Comparison of ENCODE assay signal across 11 cellular contexts in genomic region chr3:72597756-72598195, GRCh38.
DNase-seq lines count a peak whose midpoint lies in the region; ATAC-seq lines count a peak whose summit lies in the region.
"Had no signal": no experiment of that assay in that cellular context is flagged by ENCODE, and none has a peak within 500 bp of the region (broad histone marks: within the 10 kb centered on the region; RNA-seq: fewer than 3 reads in every experiment).

No MANE protein-coding gene starts in this region.

- H3K4me3 Mint-ChIP-seq in activated T-helper 1 cell treated with anti-CD3 and anti-CD28 coated beads, Interleukin-12 subunit alpha, Interleukin-12 subunit beta, Interleukin-2, Interleukin-4 antibody, amounts not matched to agents 30 ng/mL and 10 ng/mL and 1 ng/mL, durations not matched to agents 14 hours and 24 hours and 36 hours: no peak overlapping the region
- H3K4me3 Mint-ChIP-seq: CD4-positive, CD25-positive, alpha-beta regulatory T cell had no signal

- no peak for ATAC-seq in GM19351 (IDR thresholded peaks at IDR 0.05; ENCODE audit: unreplicated experiment)

- H3K4me1 ChIP-seq in BLaER1 treated with 17β-estradiol and CSF1 and Interleukin-3, amounts not matched to agents 10 nM and 100 nM: peaks cover 30 to 67% (median 59%) of the 10 kb centered on the region in 10 experiments
- peaks cover 10% of the 10 kb centered on the region for H3K4me1 ChIP-seq in iPS-15b (ENCODE audit: control insufficient read depth, insufficient read depth, low read length)

- peak overlapping the region; percentile 30 to 74 (median 60) for H3K4me2 ChIP-seq in BLaER1 treated with 17β-estradiol and CSF1 and Interleukin-3, amounts not matched to agents 10 nM and 100 nM

- intact Hi-C loops in activated T-helper 1 cell treated with anti-CD3 and anti-CD28 coated beads, Interleukin-12 subunit alpha, Interleukin-12 subunit beta, Interleukin-2, Interleukin-4 antibody, amounts not matched to agents 30 ng/mL and 10 ng/mL and 1 ng/mL, durations not matched to agents 14 hours and 24 hours and 36 hours (cut with micrococcal nuclease): no loop called here

- no peak overlapping the region for H3K27ac Mint-ChIP-seq in activated T-helper 1 cell treated with anti-CD3 and anti-CD28 coated beads, Interleukin-12 subunit alpha, Interleukin-12 subunit beta, Interleukin-2, Interleukin-4 antibody, amounts not matched to agents 30 ng/mL and 10 ng/mL and 1 ng/mL, durations not matched to agents 14 hours and 24 hours and 36 hours

- H3K27me3 ChIP-seq in BLaER1 treated with 17β-estradiol and CSF1 and Interleukin-3, amounts not matched to agents 10 nM and 100 nM: no peaks in the 10 kb centered on the region
- H3K27me3 ChIP-seq in iPS-15b (ENCODE audit: control insufficient read depth, insufficient read depth, low read length): no peaks in the 10 kb centered on the region

- no peak overlapping the region for H3K4me3 ChIP-seq in BLaER1 treated with 17β-estradiol and CSF1 and Interleukin-3, amounts not matched to agents 10 nM and 100 nM
- H3K4me3 ChIP-seq in iPS-15b (ENCODE audit: low read depth, low read length): peak overlapping the region; percentile 11

- H3K36me3 Mint-ChIP-seq in activated T-helper 1 cell treated with anti-CD3 and anti-CD28 coated beads, Interleukin-12 subunit alpha, Interleukin-12 subunit beta, Interleukin-2, Interleukin-4 antibody, amounts not matched to agents 30 ng/mL and 10 ng/mL and 1 ng/mL, durations not matched to agents 14 hours and 24 hours and 36 hours (ENCODE audit: low read depth): no peaks in the 10 kb centered on the region
- H3K36me3 Mint-ChIP-seq: CD4-positive, CD25-positive, alpha-beta regulatory T cell had no signal

- no peak overlapping the region for H3K27ac ChIP-seq in BLaER1 treated with 17β-estradiol and CSF1 and Interleukin-3, amounts not matched to agents 10 nM and 100 nM

- H4K20me1 ChIP-seq in BLaER1 treated with 17β-estradiol and CSF1 and Interleukin-3, amounts not matched to agents 10 nM and 100 nM: no peaks in the 10 kb centered on the region

- H3K36me3 ChIP-seq in BLaER1 treated with 17β-estradiol and CSF1 and Interleukin-3, amounts not matched to agents 10 nM and 100 nM: no peaks in the 10 kb centered on the region
- H3K36me3 ChIP-seq in iPS-15b (ENCODE audit: control insufficient read depth, insufficient read depth, low read length): no peaks in the 10 kb centered on the region

- H3K9me3 ChIP-seq in BLaER1 treated with 17β-estradiol and CSF1 and Interleukin-3, amounts not matched to agents 10 nM and 100 nM (replicated peaks in 1 of 11): no peaks in the 10 kb centered on the region
- no peaks in the 10 kb centered on the region for H3K9me3 ChIP-seq in iPS-15b (ENCODE audit: control insufficient read depth, insufficient read depth, low read length)

- H3K4me1 Mint-ChIP-seq in activated T-helper 1 cell treated with anti-CD3 and anti-CD28 coated beads, Interleukin-12 subunit alpha, Interleukin-12 subunit beta, Interleukin-2, Interleukin-4 antibody, amounts not matched to agents 30 ng/mL and 10 ng/mL and 1 ng/mL, durations not matched to agents 14 hours and 24 hours and 36 hours (ENCODE audit: low read depth): peaks cover 10% of the 10 kb centered on the region

- peak; percentile 20 for DNase-seq in NCI-H1092 (lab: John Stamatoyannopoulos, UW)
- DNase-seq in SHP77 (lab: John Stamatoyannopoulos, UW): peak; percentile 41 to 67
- no peak for DNase-seq in stimulated activated CD8-positive, alpha-beta memory T cell treated with anti-CD3 and anti-CD28 coated beads, Interleukin-4, amount 100 ng/mL, for 48 hours
- no peak for DNase-seq in kidney glomerular epithelial cell (lab: John Stamatoyannopoulos, UW)
- DNase-seq in activated T-helper 1 cell treated with anti-CD3 and anti-CD28 coated beads, Interleukin-12 subunit alpha, Interleukin-12 subunit beta, Interleukin-2, Interleukin-4 antibody, amounts not matched to agents 30 ng/mL and 10 ng/mL and 1 ng/mL, durations not matched to agents 14 hours and 24 hours and 36 hours (ENCODE audit: low spot score): no peak
- DNase-seq: CD4-positive, CD25-positive, alpha-beta regulatory T cell; KG1; small intestine had no signal

- H3K27me3 Mint-ChIP-seq in activated T-helper 1 cell treated with anti-CD3 and anti-CD28 coated beads, Interleukin-12 subunit alpha, Interleukin-12 subunit beta, Interleukin-2, Interleukin-4 antibody, amounts not matched to agents 30 ng/mL and 10 ng/mL and 1 ng/mL, durations not matched to agents 14 hours and 24 hours and 36 hours (ENCODE audit: insufficient read depth): peaks cover 8% of the 10 kb centered on the region
- H3K27me3 Mint-ChIP-seq: CD4-positive, CD25-positive, alpha-beta regulatory T cell had no signal

- H3K9me3 Mint-ChIP-seq in activated T-helper 1 cell treated with anti-CD3 and anti-CD28 coated beads, Interleukin-12 subunit alpha, Interleukin-12 subunit beta, Interleukin-2, Interleukin-4 antibody, amounts not matched to agents 30 ng/mL and 10 ng/mL and 1 ng/mL, durations not matched to agents 14 hours and 24 hours and 36 hours: no peaks in the 10 kb centered on the region
- H3K9me3 Mint-ChIP-seq: CD4-positive, CD25-positive, alpha-beta regulatory T cell had no signal

- H3K9ac ChIP-seq in BLaER1 treated with 17β-estradiol and CSF1 and Interleukin-3, amounts not matched to agents 10 nM and 100 nM: no peak overlapping the region
- H3K9ac ChIP-seq in iPS-15b (ENCODE audit: low read depth, low read length): no peak overlapping the region

Comparison
In these comparisons a context has a peak if more than half of its experiments do, and no peak if none do; other contexts are left out.
1. DNase-seq: peak in NCI-H1092 (single experiment) and SHP77 (2 of 2); none in stimulated activated CD8-positive, alpha-beta memory T cell treated with anti-CD3 and anti-CD28 coated beads, Interleukin-4, amount 100 ng/mL, for 48 hours (single experiment), kidney glomerular epithelial cell (single experiment) and activated T-helper 1 cell treated with anti-CD3 and anti-CD28 coated beads, Interleukin-12 subunit alpha, Interleukin-12 subunit beta, Interleukin-2, Interleukin-4 antibody, amounts not matched to agents 30 ng/mL and 10 ng/mL and 1 ng/mL, durations not matched to agents 14 hours and 24 hours and 36 hours (single experiment).